4 cellular contexts compared by ENCODE assay signal in genomic region chr12:85317866-85318636, GRCh38. TPM values are rescaled to one million over a fixed set of nuclear protein-coding genes. Genes with fewer than 3 reads are reported as not detected.
"Had no signal": no experiment of that assay in that cellular context is flagged by ENCODE, and none has a peak within 500 bp of the region (broad histone marks: within the 10 kb centered on the region; RNA-seq: fewer than 3 reads in every experiment).

No MANE protein-coding gene starts in this region.

RNA-seq across cellular contexts. Expression of gene ALX1, which starts 38.0 kb away (rescaled TPM):
- total RNA-seq: activated naive CD8-positive, alpha-beta T cell treated with anti-CD3 and anti-CD28 coated beads for 36 hours; heart left ventricle; mesenteric fat pad; right atrium auricular region had no signal
- polyA plus RNA-seq: heart left ventricle had no signal
